Comparison of ENCODE assay signal across 8 cellular contexts in the genomic region with DNA sequence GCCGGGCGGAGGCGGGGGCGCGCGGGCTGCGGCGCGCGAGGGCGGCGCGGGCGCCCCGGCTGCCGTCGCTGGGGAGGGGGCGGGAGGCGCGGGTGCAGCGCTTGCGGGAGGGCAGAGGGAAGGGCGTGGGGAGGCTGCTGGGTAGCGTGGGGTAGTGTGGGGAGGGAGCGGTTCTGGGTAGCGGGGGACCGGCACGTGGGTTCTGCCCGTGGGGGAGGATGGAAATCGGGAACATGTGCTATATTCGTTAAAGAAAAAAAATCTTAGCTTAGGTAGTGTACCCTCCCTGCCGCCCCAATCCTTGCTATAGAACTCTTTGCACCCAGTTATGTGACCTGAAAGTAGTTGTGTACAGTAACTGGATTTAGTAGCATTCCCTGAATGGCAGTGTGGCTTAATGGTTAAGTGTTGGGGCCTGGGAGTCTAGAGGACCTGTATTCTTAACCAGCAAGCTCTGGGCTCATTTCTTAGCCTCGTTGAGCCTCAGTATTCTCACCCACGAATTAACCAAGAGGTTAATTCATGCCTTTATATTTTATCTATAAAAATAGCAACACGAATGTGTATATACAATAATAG.
DNase-seq lines count a peak whose midpoint lies in the region; TF ChIP-seq lines count a peak whose summit lies in the region.

No MANE protein-coding gene starts in this region.

- H3K4me3 ChIP-seq in OCI-LY3 (ENCODE audit: low read length) (peak overlapping the region; percentile 98), adipocyte (ENCODE audit: low read length) (peak overlapping the region; percentile 90), iPS-18a (ENCODE audit: low read length) (peak overlapping the region; percentile 91)

- H3K79me2 ChIP-seq in OCI-LY3 (ENCODE audit: low read length) = peaks cover 56% of the 10 kb centered on the region

- H2AFZ ChIP-seq in OCI-LY3 (ENCODE audit: low read depth, low read length) = no peak overlapping the region

- H3K27me3 ChIP-seq in OCI-LY3 (ENCODE audit: low read depth, low read length) = no peaks in the 10 kb centered on the region
- no peaks in the 10 kb centered on the region for H3K27me3 ChIP-seq in adipocyte (replicated peaks; ENCODE audit: control insufficient read depth, insufficient read depth, low read length)
- no peaks in the 10 kb centered on the region for H3K27me3 ChIP-seq in iPS-18a (ENCODE audit: control insufficient read depth, insufficient read depth, low read length)

- H3K4me1 ChIP-seq in OCI-LY3 (ENCODE audit: low read length) = peaks cover 25% of the 10 kb centered on the region
- H3K4me1 ChIP-seq in adipocyte (ENCODE audit: control insufficient read depth, insufficient read depth, low read length) = peaks cover 21% of the 10 kb centered on the region
- H3K4me1 ChIP-seq in iPS-18a (ENCODE audit: control insufficient read depth, low read depth, low read length) = peaks cover 7% of the 10 kb centered on the region

- no peaks in the 10 kb centered on the region for H3K9me3 ChIP-seq in OCI-LY3 (ENCODE audit: insufficient read depth, low read length)
- H3K9me3 ChIP-seq in adipocyte (ENCODE audit: control insufficient read depth, low read length) = no peaks in the 10 kb centered on the region
- H3K9me3 ChIP-seq in iPS-18a (ENCODE audit: control insufficient read depth, low read depth, low read length) = no peaks in the 10 kb centered on the region

- no peak for TF ChIP-seq CTCF in OCI-LY3 (IDR thresholded peaks at IDR 0.05; ENCODE audit: low read depth, low read length)

- DNase-seq in activated effector memory CD4-positive, alpha-beta T cell treated with anti-CD3 and anti-CD28 coated beads, Interleukin-2, amount 50 U/mL, for 16 hours = peak; percentile 80
- no peak for DNase-seq in activated effector memory CD4-positive, alpha-beta T cell treated with Interleukin-2 at 50 U/mL for 16 hours
- DNase-seq in adipocyte (ENCODE audit: low read depth) = no peak
- peak; percentile 6 to 27 for DNase-seq in stimulated activated CD4-positive, alpha-beta T cell treated with anti-CD3 and anti-CD28 coated beads, Interleukin-12 subunit alpha, Interleukin-12 subunit beta, amount 100 ng/mL, for 24 hours (ENCODE audit: low read depth in 2 of 2)
- DNase-seq in NCI-H226 = no peak
- no peak for DNase-seq in GOT3 (lab: John Stamatoyannopoulos, UW)

- peak overlapping the region; percentile 76 for H3K9ac ChIP-seq in OCI-LY3 (ENCODE audit: low read length)
- peak overlapping the region; percentile 79 for H3K9ac ChIP-seq in adipocyte (ENCODE audit: low read length)
- peak overlapping the region; percentile 74 for H3K9ac ChIP-seq in iPS-18a (ENCODE audit: low read length)

- H3K4me2 ChIP-seq in OCI-LY3 (ENCODE audit: low read length) = peak overlapping the region; percentile 71

- H4K20me1 ChIP-seq in OCI-LY3 (ENCODE audit: insufficient read depth, low read length) = peaks cover 25% of the 10 kb centered on the region

- H3K27ac ChIP-seq in OCI-LY3 (ENCODE audit: low read length) (peak overlapping the region; percentile 36; the same call in 1 of the 2 replicates), iPS-18a (ENCODE audit: low read length) (no peak overlapping the region)

- H3K36me3 ChIP-seq in OCI-LY3 (replicated peaks; ENCODE audit: low read depth, low read length) (peaks cover 3% of the 10 kb centered on the region), adipocyte (ENCODE audit: control insufficient read depth, insufficient read depth, low read length, severe bottlenecking) (no peaks in the 10 kb centered on the region), iPS-18a (ENCODE audit: control insufficient read depth, low read depth, low read length) (no peaks in the 10 kb centered on the region)

Comparison
In these comparisons a context has a peak if more than half of its experiments do, and no peak if none do; other contexts are left out.
1. DNase-seq: peak in activated effector memory CD4-positive, alpha-beta T cell treated with anti-CD3 and anti-CD28 coated beads, Interleukin-2, amount 50 U/mL, for 16 hours (single experiment) and stimulated activated CD4-positive, alpha-beta T cell treated with anti-CD3 and anti-CD28 coated beads, Interleukin-12 subunit alpha, Interleukin-12 subunit beta, amount 100 ng/mL, for 24 hours (2 of 2); none in activated effector memory CD4-positive, alpha-beta T cell treated with Interleukin-2 at 50 U/mL for 16 hours (single experiment), adipocyte (single experiment), NCI-H226 (single experiment) and GOT3 (single experiment).
2. Peak in every context shown above with its lines, with median percentiles within 50 percentile points of each other: H3K4me3 ChIP-seq and H3K9ac ChIP-seq.